15 cellular contexts compared by ENCODE assay signal in the genomic region with DNA sequence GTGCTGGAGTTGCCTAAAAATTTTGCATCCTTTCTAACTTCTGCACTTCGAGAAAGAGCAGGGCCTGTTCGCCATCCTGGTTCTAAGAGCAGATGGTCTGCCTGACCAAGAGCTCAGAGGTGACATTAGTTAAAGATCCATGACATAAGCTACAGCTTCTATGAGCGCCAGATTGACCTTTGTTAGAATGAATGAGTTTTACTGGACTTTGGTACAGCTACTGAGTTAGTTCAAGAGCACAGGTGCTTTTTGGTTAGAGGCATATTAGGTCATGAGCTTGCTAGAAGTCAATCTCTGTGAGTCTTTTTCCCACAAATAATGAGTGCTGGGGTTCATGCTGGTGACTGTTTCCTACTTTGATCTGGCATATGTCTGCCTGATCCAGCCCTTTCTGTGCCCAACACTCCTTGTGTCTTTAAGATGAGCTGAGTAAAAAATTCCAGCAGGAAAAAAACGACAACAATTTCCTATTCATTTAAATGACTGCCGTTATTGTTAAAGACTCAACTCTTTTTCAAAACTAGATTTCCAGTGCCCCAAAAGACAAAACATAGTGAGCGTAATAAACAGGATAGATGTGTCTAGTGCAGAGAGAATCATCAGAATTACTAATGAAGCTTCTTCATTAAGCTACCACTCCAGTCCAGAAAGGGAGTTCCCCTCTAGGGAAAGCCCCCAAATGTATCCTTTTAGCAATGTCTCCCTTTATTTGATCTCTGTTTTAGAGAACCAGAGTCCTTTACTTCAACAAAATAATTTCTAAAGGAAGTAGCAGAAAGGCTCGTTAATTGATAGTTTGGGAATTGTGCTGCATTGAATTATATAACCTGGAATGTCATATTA.
"Had no signal": no experiment of that assay in that cellular context is flagged by ENCODE, and none has a peak within 500 bp of the region (broad histone marks: within the 10 kb centered on the region; RNA-seq: fewer than 3 reads in every experiment).

No MANE protein-coding gene starts in this region.

- H3K27me3 Mint-ChIP-seq: activated naive CD8-positive, alpha-beta T cell treated with anti-CD3 and anti-CD28 coated beads for 36 hours; dendritic cell treated with granulocyte-macrophage colony-stimulating factor and Interleukin-4, amounts not matched to agents 40 ng/mL and 50 ng/mL, for 4 days; stimulated activated naive CD8-positive, alpha-beta T cell treated with anti-CD3 and anti-CD28 coated beads, Interleukin-15, Interleukin-2, amounts not matched to agents 100 ng/mL and 50 ng/mL, for 24 hours; T-helper 17 cell had no signal

- DNase-seq: activated CD4-positive, alpha-beta T cell treated with anti-CD3 and anti-CD28 coated beads for 1 hour; activated naive CD8-positive, alpha-beta T cell treated with anti-CD3 and anti-CD28 coated beads for 36 hours; amniotic stem cell; effector memory CD4-positive, alpha-beta T cell; esophagus squamous epithelium; kidney; left ventricle myocardium inferior; mammary epithelial cell; T-helper 17 cell; upper lobe of left lung; WERI-Rb-1 had no signal

- H3K36me3 Mint-ChIP-seq: activated naive CD8-positive, alpha-beta T cell treated with anti-CD3 and anti-CD28 coated beads for 36 hours had no signal

- H3K9me3 Mint-ChIP-seq: activated naive CD8-positive, alpha-beta T cell treated with anti-CD3 and anti-CD28 coated beads for 36 hours; activated T-helper 1 cell treated with anti-CD3 and anti-CD28 coated beads, Interleukin-12 subunit alpha, Interleukin-12 subunit beta, Interleukin-2, Interleukin-4 antibody, amounts not matched to agents 30 ng/mL and 10 ng/mL and 1 ng/mL, durations not matched to agents 14 hours and 24 hours and 36 hours; dendritic cell treated with granulocyte-macrophage colony-stimulating factor and Interleukin-4, amounts not matched to agents 40 ng/mL and 50 ng/mL, for 4 days; stimulated activated naive CD8-positive, alpha-beta T cell treated with anti-CD3 and anti-CD28 coated beads, Interleukin-15, Interleukin-2, amounts not matched to agents 100 ng/mL and 50 ng/mL, for 24 hours had no signal

- H3K27ac Mint-ChIP-seq: activated naive CD8-positive, alpha-beta T cell treated with anti-CD3 and anti-CD28 coated beads for 36 hours; activated T-helper 1 cell treated with anti-CD3 and anti-CD28 coated beads, Interleukin-12 subunit alpha, Interleukin-12 subunit beta, Interleukin-2, Interleukin-4 antibody, amounts not matched to agents 30 ng/mL and 10 ng/mL and 1 ng/mL, durations not matched to agents 14 hours and 24 hours and 36 hours; dendritic cell treated with granulocyte-macrophage colony-stimulating factor and Interleukin-4, amounts not matched to agents 40 ng/mL and 50 ng/mL, for 4 days; stimulated activated naive CD8-positive, alpha-beta T cell treated with anti-CD3 and anti-CD28 coated beads, Interleukin-15, Interleukin-2, amounts not matched to agents 100 ng/mL and 50 ng/mL, for 24 hours had no signal

- H3K4me3 Mint-ChIP-seq: activated naive CD8-positive, alpha-beta T cell treated with anti-CD3 and anti-CD28 coated beads for 36 hours; activated T-helper 1 cell treated with anti-CD3 and anti-CD28 coated beads, Interleukin-12 subunit alpha, Interleukin-12 subunit beta, Interleukin-2, Interleukin-4 antibody, amounts not matched to agents 30 ng/mL and 10 ng/mL and 1 ng/mL, durations not matched to agents 14 hours and 24 hours and 36 hours; dendritic cell treated with granulocyte-macrophage colony-stimulating factor and Interleukin-4, amounts not matched to agents 40 ng/mL and 50 ng/mL, for 4 days; neural crest cell; stimulated activated naive CD8-positive, alpha-beta T cell treated with anti-CD3 and anti-CD28 coated beads, Interleukin-15, Interleukin-2, amounts not matched to agents 100 ng/mL and 50 ng/mL, for 24 hours; T-helper 17 cell had no signal

- ATAC-seq: T-helper 17 cell had no signal
